1 cellular context compared by ENCODE assay signal in the genomic region with DNA sequence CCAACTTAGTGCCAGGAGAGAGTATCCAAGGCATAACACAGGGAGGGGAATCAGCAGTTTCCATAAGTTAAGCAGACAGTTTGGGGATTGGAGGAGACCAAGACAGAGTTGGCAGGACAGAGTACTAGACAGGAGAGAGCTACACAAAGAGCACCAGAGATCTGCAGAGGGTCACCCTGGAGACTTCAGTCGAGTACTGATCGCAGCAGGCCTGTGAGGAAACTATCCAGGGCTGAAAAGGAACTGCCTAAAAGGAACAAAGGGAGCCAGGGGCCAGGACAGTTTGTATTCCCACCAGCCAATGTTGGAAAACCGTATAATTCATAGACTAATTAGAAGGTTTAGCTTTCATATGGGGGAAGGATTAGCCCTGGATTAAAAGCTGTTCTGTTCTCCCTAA.
TF ChIP-seq lines count a peak whose summit lies in the region.

No MANE protein-coding gene starts in this region.

TF ChIP-seq in HepG2, 621 proteins besides CTCF, POLR2A, EP300 and RAD21 (continued from another document):
- TF ChIP-seq, protein P1, sequence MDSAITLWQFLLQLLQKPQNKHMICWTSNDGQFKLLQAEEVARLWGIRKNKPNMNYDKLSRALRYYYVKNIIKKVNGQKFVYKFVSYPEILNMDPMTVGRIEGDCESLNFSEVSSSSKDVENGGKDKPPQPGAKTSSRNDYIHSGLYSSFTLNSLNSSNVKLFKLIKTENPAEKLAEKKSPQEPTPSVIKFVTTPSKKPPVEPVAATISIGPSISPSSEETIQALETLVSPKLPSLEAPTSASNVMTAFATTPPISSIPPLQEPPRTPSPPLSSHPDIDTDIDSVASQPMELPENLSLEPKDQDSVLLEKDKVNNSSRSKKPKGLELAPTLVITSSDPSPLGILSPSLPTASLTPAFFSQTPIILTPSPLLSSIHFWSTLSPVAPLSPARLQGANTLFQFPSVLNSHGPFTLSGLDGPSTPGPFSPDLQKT (CRISPR knock-in tag; IDR thresholded peaks at IDR 0.05; ENCODE audit: borderline replicate concordance) = no peak
- TF ChIP-seq ZFY (CRISPR knock-in tag; IDR thresholded peaks at IDR 0.05) (no peak), ELF4 (CRISPR knock-in tag; IDR thresholded peaks at IDR 0.05; ENCODE audit: borderline replicate concordance) (no peak), ZSCAN12 (CRISPR knock-in tag; IDR thresholded peaks at IDR 0.05) (no peak), ZNF558 (CRISPR knock-in tag; IDR thresholded peaks at IDR 0.05; ENCODE audit: borderline replicate concordance) (no peak), SP2 (CRISPR knock-in tag; IDR thresholded peaks at IDR 0.05) (no peak), NR3C1 (CRISPR knock-in tag; IDR thresholded peaks at IDR 0.05) (no peak), ZNF7 (CRISPR knock-in tag; IDR thresholded peaks at IDR 0.05) (no peak), U2AF2 (IDR thresholded peaks at IDR 0.05; ENCODE audit: low read depth, low read length) (no peak), KLF11 (CRISPR knock-in tag; IDR thresholded peaks at IDR 0.05) (no peak), ZSCAN21 (CRISPR knock-in tag; IDR thresholded peaks at IDR 0.05; ENCODE audit: borderline replicate concordance) (no peak), CHD4 (IDR thresholded peaks at IDR 0.05; ENCODE audit: borderline replicate concordance, low read length) (no peak)
- TF ChIP-seq, protein P2, sequence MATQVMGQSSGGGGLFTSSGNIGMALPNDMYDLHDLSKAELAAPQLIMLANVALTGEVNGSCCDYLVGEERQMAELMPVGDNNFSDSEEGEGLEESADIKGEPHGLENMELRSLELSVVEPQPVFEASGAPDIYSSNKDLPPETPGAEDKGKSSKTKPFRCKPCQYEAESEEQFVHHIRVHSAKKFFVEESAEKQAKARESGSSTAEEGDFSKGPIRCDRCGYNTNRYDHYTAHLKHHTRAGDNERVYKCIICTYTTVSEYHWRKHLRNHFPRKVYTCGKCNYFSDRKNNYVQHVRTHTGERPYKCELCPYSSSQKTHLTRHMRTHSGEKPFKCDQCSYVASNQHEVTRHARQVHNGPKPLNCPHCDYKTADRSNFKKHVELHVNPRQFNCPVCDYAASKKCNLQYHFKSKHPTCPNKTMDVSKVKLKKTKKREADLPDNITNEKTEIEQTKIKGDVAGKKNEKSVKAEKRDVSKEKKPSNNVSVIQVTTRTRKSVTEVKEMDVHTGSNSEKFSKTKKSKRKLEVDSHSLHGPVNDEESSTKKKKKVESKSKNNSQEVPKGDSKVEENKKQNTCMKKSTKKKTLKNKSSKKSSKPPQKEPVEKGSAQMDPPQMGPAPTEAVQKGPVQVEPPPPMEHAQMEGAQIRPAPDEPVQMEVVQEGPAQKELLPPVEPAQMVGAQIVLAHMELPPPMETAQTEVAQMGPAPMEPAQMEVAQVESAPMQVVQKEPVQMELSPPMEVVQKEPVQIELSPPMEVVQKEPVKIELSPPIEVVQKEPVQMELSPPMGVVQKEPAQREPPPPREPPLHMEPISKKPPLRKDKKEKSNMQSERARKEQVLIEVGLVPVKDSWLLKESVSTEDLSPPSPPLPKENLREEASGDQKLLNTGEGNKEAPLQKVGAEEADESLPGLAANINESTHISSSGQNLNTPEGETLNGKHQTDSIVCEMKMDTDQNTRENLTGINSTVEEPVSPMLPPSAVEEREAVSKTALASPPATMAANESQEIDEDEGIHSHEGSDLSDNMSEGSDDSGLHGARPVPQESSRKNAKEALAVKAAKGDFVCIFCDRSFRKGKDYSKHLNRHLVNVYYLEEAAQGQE (IDR thresholded peaks at IDR 0.05; ENCODE audit: borderline replicate concordance in 1 of 2, low read depth in 1 of 2, low read length in 2 of 2) = no peak
- TF ChIP-seq, protein P3, sequence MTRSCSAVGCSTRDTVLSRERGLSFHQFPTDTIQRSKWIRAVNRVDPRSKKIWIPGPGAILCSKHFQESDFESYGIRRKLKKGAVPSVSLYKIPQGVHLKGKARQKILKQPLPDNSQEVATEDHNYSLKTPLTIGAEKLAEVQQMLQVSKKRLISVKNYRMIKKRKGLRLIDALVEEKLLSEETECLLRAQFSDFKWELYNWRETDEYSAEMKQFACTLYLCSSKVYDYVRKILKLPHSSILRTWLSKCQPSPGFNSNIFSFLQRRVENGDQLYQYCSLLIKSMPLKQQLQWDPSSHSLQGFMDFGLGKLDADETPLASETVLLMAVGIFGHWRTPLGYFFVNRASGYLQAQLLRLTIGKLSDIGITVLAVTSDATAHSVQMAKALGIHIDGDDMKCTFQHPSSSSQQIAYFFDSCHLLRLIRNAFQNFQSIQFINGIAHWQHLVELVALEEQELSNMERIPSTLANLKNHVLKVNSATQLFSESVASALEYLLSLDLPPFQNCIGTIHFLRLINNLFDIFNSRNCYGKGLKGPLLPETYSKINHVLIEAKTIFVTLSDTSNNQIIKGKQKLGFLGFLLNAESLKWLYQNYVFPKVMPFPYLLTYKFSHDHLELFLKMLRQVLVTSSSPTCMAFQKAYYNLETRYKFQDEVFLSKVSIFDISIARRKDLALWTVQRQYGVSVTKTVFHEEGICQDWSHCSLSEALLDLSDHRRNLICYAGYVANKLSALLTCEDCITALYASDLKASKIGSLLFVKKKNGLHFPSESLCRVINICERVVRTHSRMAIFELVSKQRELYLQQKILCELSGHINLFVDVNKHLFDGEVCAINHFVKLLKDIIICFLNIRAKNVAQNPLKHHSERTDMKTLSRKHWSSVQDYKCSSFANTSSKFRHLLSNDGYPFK (CRISPR knock-in tag; IDR thresholded peaks at IDR 0.05; ENCODE audit: borderline replicate concordance) = no peak
- TF ChIP-seq, protein P4, sequence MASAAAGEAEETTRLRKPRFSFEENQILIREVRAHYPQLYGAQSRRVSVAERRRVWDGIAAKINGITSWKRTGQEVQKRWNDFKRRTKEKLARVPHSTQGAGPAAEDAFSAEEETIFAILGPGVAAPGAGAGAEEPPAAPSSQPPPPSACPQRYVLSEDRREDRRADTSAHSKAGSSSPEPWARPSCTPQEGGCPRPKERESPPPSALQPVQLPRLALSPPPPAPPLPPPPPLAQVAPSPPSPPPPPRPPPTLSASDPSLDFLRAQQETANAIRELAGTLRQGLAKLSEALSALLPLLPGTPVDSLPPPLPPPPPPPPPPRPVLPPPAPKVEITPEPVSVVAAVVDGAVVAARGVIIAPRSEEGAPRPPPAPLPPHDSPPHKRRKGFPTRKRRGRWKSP (CRISPR knock-in tag; IDR thresholded peaks at IDR 0.05) = no peak
- TF ChIP-seq, protein P5, sequence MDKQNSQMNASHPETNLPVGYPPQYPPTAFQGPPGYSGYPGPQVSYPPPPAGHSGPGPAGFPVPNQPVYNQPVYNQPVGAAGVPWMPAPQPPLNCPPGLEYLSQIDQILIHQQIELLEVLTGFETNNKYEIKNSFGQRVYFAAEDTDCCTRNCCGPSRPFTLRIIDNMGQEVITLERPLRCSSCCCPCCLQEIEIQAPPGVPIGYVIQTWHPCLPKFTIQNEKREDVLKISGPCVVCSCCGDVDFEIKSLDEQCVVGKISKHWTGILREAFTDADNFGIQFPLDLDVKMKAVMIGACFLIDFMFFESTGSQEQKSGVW (CRISPR knock-in tag; IDR thresholded peaks at IDR 0.05; ENCODE audit: borderline replicate concordance) = no peak
